ENCODE assay signal across 8 cellular contexts in the genomic region with DNA sequence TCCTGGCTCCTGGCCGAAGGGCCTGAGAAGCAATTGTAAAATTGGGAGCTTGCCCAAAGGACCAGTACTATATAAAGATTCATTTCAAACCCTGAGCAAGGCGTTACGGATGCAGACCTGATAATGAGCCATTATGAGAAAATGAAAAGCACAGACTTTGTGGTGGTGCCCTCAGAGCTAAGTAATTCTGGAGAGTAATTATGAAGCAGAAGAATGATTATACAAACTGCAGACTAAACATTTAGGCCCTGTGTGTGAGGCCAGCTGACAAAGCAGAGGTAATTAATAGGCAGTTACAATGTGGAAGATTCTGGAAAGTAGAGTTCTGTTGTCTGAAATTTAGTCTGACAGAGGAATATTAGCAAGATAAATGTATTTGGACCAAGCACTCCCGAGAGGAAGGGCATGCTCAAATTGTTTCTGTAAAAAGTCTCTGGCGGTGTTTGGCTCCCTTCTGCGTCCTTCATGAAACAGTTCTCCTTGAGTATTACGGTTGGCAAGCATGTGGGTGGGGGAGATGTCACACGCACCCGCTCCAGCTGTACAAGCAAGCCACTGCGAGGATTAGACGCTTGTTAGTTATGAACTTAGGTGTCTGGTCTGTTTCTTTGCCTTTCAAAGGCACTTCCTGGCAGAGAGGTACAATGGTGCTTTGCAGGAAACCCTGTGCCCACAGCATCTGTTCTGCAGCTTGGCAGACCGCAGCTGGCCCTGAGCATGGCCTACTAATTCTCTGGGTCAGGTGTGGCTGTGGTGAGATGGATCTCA.
DNase-seq lines count a peak whose midpoint lies in the region; ATAC-seq lines count a peak whose summit lies in the region.

No MANE protein-coding gene starts in this region.

- peaks cover 76% of the 10 kb centered on the region for H3K4me1 Mint-ChIP-seq in stimulated activated naive CD8-positive, alpha-beta T cell treated with anti-CD3 and anti-CD28 coated beads, Interleukin-15, amount 100 ng/mL, for 72 hours

- peak overlapping the region; percentile 65 to 70 for H3K4me3 Mint-ChIP-seq in stimulated activated naive CD8-positive, alpha-beta T cell treated with anti-CD3 and anti-CD28 coated beads, Interleukin-15, amount 100 ng/mL, for 72 hours

- ATAC-seq in GM18511 (IDR thresholded peaks at IDR 0.05; ENCODE audit: unreplicated experiment) (peak; percentile 42), HG03378 (IDR thresholded peaks at IDR 0.05; ENCODE audit: unreplicated experiment) (peak; percentile 27), HG02885 (IDR thresholded peaks at IDR 0.05; ENCODE audit: poor library complexity, unreplicated experiment) (no peak), GM19351 (IDR thresholded peaks at IDR 0.05; ENCODE audit: unreplicated experiment) (no peak)
- peak; percentile 81 for ATAC-seq in stimulated activated naive CD8-positive, alpha-beta T cell treated with anti-CD3 and anti-CD28 coated beads, Interleukin-15, amount 100 ng/mL, for 72 hours

- H3K9me3 Mint-ChIP-seq in stimulated activated naive CD8-positive, alpha-beta T cell treated with anti-CD3 and anti-CD28 coated beads, Interleukin-15, amount 100 ng/mL, for 72 hours = peaks cover 0 to 9% of the 10 kb centered on the region in 2 donors

- H3K27ac Mint-ChIP-seq in stimulated activated naive CD8-positive, alpha-beta T cell treated with anti-CD3 and anti-CD28 coated beads, Interleukin-15, amount 100 ng/mL, for 72 hours = peak overlapping the region; percentile 88 to 93

- DNase-seq in activated T-cell treated with anti-CD3 and anti-CD28 coated beads for 24 hours (ENCODE audit: low read depth) (peak; percentile 40), left kidney (ENCODE audit: low read depth, low spot score) (peak; percentile 30), NCI-H345 treated with DMSO at 0.1 percent for 48 hours (lab: John Stamatoyannopoulos, UW; ENCODE audit: unreplicated experiment) (no peak)
- peak; percentile 36 to 69 for DNase-seq in stimulated activated naive CD8-positive, alpha-beta T cell treated with anti-CD3 and anti-CD28 coated beads, Interleukin-15, amount 100 ng/mL, for 72 hours

- no peaks in the 10 kb centered on the region for H3K27me3 Mint-ChIP-seq in stimulated activated naive CD8-positive, alpha-beta T cell treated with anti-CD3 and anti-CD28 coated beads, Interleukin-15, amount 100 ng/mL, for 72 hours

Comparison
In these comparisons a context has a peak if more than half of its experiments do, and no peak if none do; other contexts are left out.
1. ATAC-seq: peak in GM18511 (single experiment), HG03378 (single experiment) and stimulated activated naive CD8-positive, alpha-beta T cell treated with anti-CD3 and anti-CD28 coated beads, Interleukin-15, amount 100 ng/mL, for 72 hours (single experiment); none in HG02885 (single experiment) and GM19351 (single experiment).